In the genomic region with DNA sequence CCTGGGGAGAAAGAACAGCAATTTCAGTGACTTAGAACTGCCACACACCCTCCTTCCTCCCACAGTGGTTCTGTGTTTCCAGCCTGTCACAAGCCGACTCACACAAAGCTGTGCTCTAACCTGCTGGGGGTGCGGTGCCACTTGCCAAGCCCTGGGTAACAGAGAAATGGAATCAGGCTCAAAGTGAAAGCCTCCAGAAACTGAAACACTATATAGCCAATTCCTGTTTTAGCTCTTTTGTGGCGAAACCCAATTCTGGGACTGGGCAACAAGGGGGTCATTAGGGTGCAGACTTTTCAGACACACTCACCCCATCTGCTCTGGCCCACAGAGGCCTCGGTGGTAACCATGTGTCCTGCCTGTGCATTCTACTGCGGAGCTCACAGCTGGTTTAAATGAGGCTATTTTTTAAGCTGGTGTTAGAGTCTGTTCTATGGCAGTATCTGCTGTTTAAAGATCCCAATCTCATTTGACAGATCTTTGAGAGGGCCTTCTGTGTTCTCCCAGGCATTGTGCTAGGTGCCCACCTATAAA, we compare ENCODE assay signal across 8 cellular contexts. TPM values are rescaled to one million over a fixed set of nuclear protein-coding genes. Genes with fewer than 3 reads are reported as not detected.
DNase-seq lines count a peak whose midpoint lies in the region; ATAC-seq and TF ChIP-seq lines count a peak whose summit lies in the region.

No MANE protein-coding gene starts in this region.

- intact Hi-C loops in activated CD4-positive, alpha-beta memory T cell treated with anti-CD3 and anti-CD28 coated beads for 36 hours (cut with micrococcal nuclease) = no loop called here
- intact Hi-C loops in left colon (cut with DNase I, micrococcal nuclease) = no loop called here

- H3K27ac ChIP-seq in cingulate gyrus (ENCODE audit: low read depth, low read length) (peak overlapping the region; percentile 75), thoracic aorta (peak overlapping the region; percentile 66 to 75)

- no peaks in the 10 kb centered on the region for H3K9me3 Mint-ChIP-seq in activated CD4-positive, alpha-beta memory T cell treated with anti-CD3 and anti-CD28 coated beads for 36 hours
- H3K9me3 Mint-ChIP-seq in activated CD4-positive, alpha-beta memory T cell treated with anti-CD3 and anti-CD28 coated beads, Interleukin-2, amount 10 ng/mL, durations not matched to agents 7 days and 5 days = no peaks in the 10 kb centered on the region

- CTCF ChIA-PET in activated CD4-positive, alpha-beta memory T cell treated with anti-CD3 and anti-CD28 coated beads for 36 hours (lab: Charles Lee) = interaction anchor here (1.1 kb wide), 1 partner anchor 31 kb away, joined by 5 read pairs; no protein-coding TSS in a partner anchor
- CTCF ChIA-PET in activated CD4-positive, alpha-beta memory T cell treated with anti-CD3 and anti-CD28 coated beads, Interleukin-2, amount 10 ng/mL, durations not matched to agents 7 days and 5 days (lab: Charles Lee) = interaction anchor here (0.8 to 1.6 kb wide), 4 partner anchors 15 to 50 kb away, joined by 3 to 7 read pairs (median 3); a partner anchor contains a TSS

- H3K4me1 Mint-ChIP-seq in activated CD4-positive, alpha-beta memory T cell treated with anti-CD3 and anti-CD28 coated beads for 36 hours (ENCODE audit: low read depth) = peaks cover 13% of the 10 kb centered on the region
- H3K4me1 Mint-ChIP-seq in activated CD4-positive, alpha-beta memory T cell treated with anti-CD3 and anti-CD28 coated beads, Interleukin-2, amount 10 ng/mL, durations not matched to agents 7 days and 5 days = peaks cover 36% of the 10 kb centered on the region

- POLR2A ChIA-PET in activated CD4-positive, alpha-beta memory T cell treated with anti-CD3 and anti-CD28 coated beads for 36 hours (lab: Charles Lee) = interaction anchor here (1.1 kb wide), 1 partner anchor 15 kb away, joined by 3 read pairs; a partner anchor contains a TSS
- POLR2A ChIA-PET in activated CD4-positive, alpha-beta memory T cell treated with anti-CD3 and anti-CD28 coated beads, Interleukin-2, amount 10 ng/mL, durations not matched to agents 7 days and 5 days (lab: Charles Lee) = interaction anchor here (0.9 to 1.6 kb wide), 2 partner anchors 15 kb away, joined by 3 to 6 read pairs; a partner anchor contains a TSS

- H3K36me3 ChIP-seq in thoracic aorta = no peaks in the 10 kb centered on the region

- H3K4me1 ChIP-seq in thoracic aorta (ENCODE audit: control insufficient read depth in 1 of 2, low read depth in 2 of 2) = peaks cover 6 to 23% of the 10 kb centered on the region in 2 donors

- H3K27me3 ChIP-seq in thoracic aorta (replicated peaks; ENCODE audit: insufficient read depth) = no peaks in the 10 kb centered on the region

- TF ChIP-seq CTCF in thoracic aorta (IDR thresholded peaks at IDR 0.05) = no peak

- peak; percentile 32 for DNase-seq in activated CD4-positive, alpha-beta memory T cell treated with anti-CD3 and anti-CD28 coated beads for 36 hours
- no peak for DNase-seq in activated CD4-positive, alpha-beta memory T cell treated with anti-CD3 and anti-CD28 coated beads, Interleukin-2, amount 10 ng/mL, durations not matched to agents 7 days and 5 days
- no peak for DNase-seq in thoracic aorta (ENCODE audit: low spot score)
- no peak for DNase-seq in left colon
- no peak for DNase-seq in NCI-H1930 (lab: John Stamatoyannopoulos, UW)
- no peak for DNase-seq in NCI-H345 (lab: John Stamatoyannopoulos, UW)

- H3K9me3 ChIP-seq in thoracic aorta = no peaks in the 10 kb centered on the region

- no peak overlapping the region for H3K4me3 Mint-ChIP-seq in activated CD4-positive, alpha-beta memory T cell treated with anti-CD3 and anti-CD28 coated beads for 36 hours
- H3K4me3 Mint-ChIP-seq in activated CD4-positive, alpha-beta memory T cell treated with anti-CD3 and anti-CD28 coated beads, Interleukin-2, amount 10 ng/mL, durations not matched to agents 7 days and 5 days = no peak overlapping the region

- ATAC-seq in HG03066 (IDR thresholded peaks at IDR 0.05; ENCODE audit: low read depth, unreplicated experiment) = peak; percentile 66
- no peak for ATAC-seq in thoracic aorta (ENCODE audit: insufficient number of reproducible peaks, low FRiP score, low read depth)
- ATAC-seq in left colon = no peak

- H3K27me3 Mint-ChIP-seq in activated CD4-positive, alpha-beta memory T cell treated with anti-CD3 and anti-CD28 coated beads for 36 hours = no peaks in the 10 kb centered on the region
- no peaks in the 10 kb centered on the region for H3K27me3 Mint-ChIP-seq in activated CD4-positive, alpha-beta memory T cell treated with anti-CD3 and anti-CD28 coated beads, Interleukin-2, amount 10 ng/mL, durations not matched to agents 7 days and 5 days

- H3K27ac Mint-ChIP-seq in activated CD4-positive, alpha-beta memory T cell treated with anti-CD3 and anti-CD28 coated beads for 36 hours = no peak overlapping the region
- no peak overlapping the region for H3K27ac Mint-ChIP-seq in activated CD4-positive, alpha-beta memory T cell treated with anti-CD3 and anti-CD28 coated beads, Interleukin-2, amount 10 ng/mL, durations not matched to agents 7 days and 5 days

- peak overlapping the region; percentile 48 for H3K4me3 ChIP-seq in thoracic aorta

- H3K36me3 Mint-ChIP-seq in activated CD4-positive, alpha-beta memory T cell treated with anti-CD3 and anti-CD28 coated beads for 36 hours = peaks cover 23% of the 10 kb centered on the region
- H3K36me3 Mint-ChIP-seq in activated CD4-positive, alpha-beta memory T cell treated with anti-CD3 and anti-CD28 coated beads, Interleukin-2, amount 10 ng/mL, durations not matched to agents 7 days and 5 days (ENCODE audit: low read depth) = peaks cover 22% of the 10 kb centered on the region

RNA-seq across cellular contexts. Expression of a gene that starts 15.2 kb away (rescaled TPM):
- 10 to 100 TPM; 58.3 to 60.3 TPM for total RNA-seq in activated CD4-positive, alpha-beta memory T cell treated with anti-CD3 and anti-CD28 coated beads for 36 hours
- 10 to 100 TPM; 53.4 to 56.5 TPM for total RNA-seq in activated CD4-positive, alpha-beta memory T cell treated with anti-CD3 and anti-CD28 coated beads, Interleukin-2, amount 10 ng/mL, durations not matched to agents 7 days and 5 days
- total RNA-seq in thoracic aorta (100 to 1,000 TPM in 1 of 2 donors, 10 to 100 TPM in 1; 17.6 to 130 TPM), left colon (10 to 100 TPM; 20.4 to 24.7 TPM)

RNA-seq across cellular contexts. Expression of a gene that starts 42.8 kb away (rescaled TPM):
- 10 to 100 TPM; 53.1 to 53.9 TPM for total RNA-seq in activated CD4-positive, alpha-beta memory T cell treated with anti-CD3 and anti-CD28 coated beads for 36 hours
- total RNA-seq in activated CD4-positive, alpha-beta memory T cell treated with anti-CD3 and anti-CD28 coated beads, Interleukin-2, amount 10 ng/mL, durations not matched to agents 7 days and 5 days = 10 to 100 TPM; 37.3 to 40.4 TPM
- total RNA-seq in thoracic aorta (10 to 100 TPM; 42.9 to 62.5 TPM), left colon (10 to 100 TPM; 24.1 to 24.7 TPM)
